ENCODE assay signal across 1 cellular context in genomic region chr2:99926986-99927385, GRCh38.
TF ChIP-seq lines count a peak whose summit lies in the region.

No MANE protein-coding gene starts in this region.

TF ChIP-seq in IMR-90, 13 proteins besides CTCF, POLR2A, EP300 and RAD21 (continued from another document):
- no peak for TF ChIP-seq USF2 (IDR thresholded peaks at IDR 0.05; ENCODE audit: low read depth, low read length)
- no peak for TF ChIP-seq MAFK (IDR thresholded peaks at IDR 0.05; ENCODE audit: low read depth, low read length)
- no peak for TF ChIP-seq FOS (IDR thresholded peaks at IDR 0.05; ENCODE audit: low read depth, low read length)
- no peak for TF ChIP-seq CHD1 (IDR thresholded peaks at IDR 0.05; ENCODE audit: low read depth, low read length)
- TF ChIP-seq CEBPB (IDR thresholded peaks at IDR 0.05; ENCODE audit: low read depth, low read length) = peak; percentile 72
- no peak for TF ChIP-seq NFE2L2 (IDR thresholded peaks at IDR 0.05; ENCODE audit: low read depth, low read length)
- 0 out of 2 replicates have a peak, but pooled peaks have one; percentile 11 for TF ChIP-seq MXI1 (IDR thresholded peaks at IDR 0.05; ENCODE audit: borderline replicate concordance, low read depth, low read length)
